ENCODE assay signal across 12 cellular contexts in genomic region chr14:36426836-36427235, GRCh38.
"Had no signal": no experiment of that assay in that cellular context is flagged by ENCODE, and none has a peak within 500 bp of the region (broad histone marks: within the 10 kb centered on the region; RNA-seq: fewer than 3 reads in every experiment).

No MANE protein-coding gene starts in this region.

- H3K27me3 Mint-ChIP-seq: activated CD8-positive, alpha-beta memory T cell treated with anti-CD3 and anti-CD28 coated beads, Interleukin-2, amount 10 ng/mL, durations not matched to agents 7 days and 5 days; activated naive CD4-positive, alpha-beta T cell treated with anti-CD3 and anti-CD28 coated beads, Interleukin-2, amount 10 ng/mL, durations not matched to agents 7 days and 5 days; dendritic cell treated with granulocyte-macrophage colony-stimulating factor and Interleukin-4, amounts not matched to agents 40 ng/mL and 50 ng/mL, for 4 days had no signal

- H3K9me3 Mint-ChIP-seq: activated CD4-positive, alpha-beta memory T cell treated with anti-CD3 and anti-CD28 coated beads for 36 hours; activated naive CD4-positive, alpha-beta T cell treated with anti-CD3 and anti-CD28 coated beads, Interleukin-2, amount 10 ng/mL, durations not matched to agents 7 days and 5 days; dendritic cell treated with granulocyte-macrophage colony-stimulating factor and Interleukin-4, amounts not matched to agents 40 ng/mL and 50 ng/mL, for 4 days; neural crest cell had no signal

- H3K4me3 Mint-ChIP-seq: activated CD4-positive, alpha-beta memory T cell treated with anti-CD3 and anti-CD28 coated beads for 36 hours; activated CD8-positive, alpha-beta memory T cell treated with anti-CD3 and anti-CD28 coated beads, Interleukin-2, amount 10 ng/mL, durations not matched to agents 7 days and 5 days; activated naive CD4-positive, alpha-beta T cell treated with anti-CD3 and anti-CD28 coated beads, Interleukin-2, amount 10 ng/mL, durations not matched to agents 7 days and 5 days; dendritic cell treated with granulocyte-macrophage colony-stimulating factor and Interleukin-4, amounts not matched to agents 40 ng/mL and 50 ng/mL, for 4 days; neural crest cell had no signal

- DNase-seq: activated CD4-positive, alpha-beta memory T cell treated with anti-CD3 and anti-CD28 coated beads for 36 hours; activated CD8-positive, alpha-beta memory T cell treated with anti-CD3 and anti-CD28 coated beads, Interleukin-2, amount 10 ng/mL, durations not matched to agents 7 days and 5 days; activated naive CD4-positive, alpha-beta T cell treated with anti-CD3 and anti-CD28 coated beads, Interleukin-2, amount 10 ng/mL, durations not matched to agents 7 days and 5 days; activated T-cell treated with anti-CD3 and anti-CD28 coated beads, Interleukin-2, amount 50 U/mL, for 1 hour; effector memory CD4-positive, alpha-beta T cell; right lobe of liver; spleen; stimulated activated CD4-positive, alpha-beta T cell treated with anti-CD3 and anti-CD28 coated beads, Interleukin-1b, Interleukin-23, amount 100 ng/mL, for 48 hours; WERI-Rb-1 had no signal

- H3K4me1 Mint-ChIP-seq: activated CD8-positive, alpha-beta memory T cell treated with anti-CD3 and anti-CD28 coated beads, Interleukin-2, amount 10 ng/mL, durations not matched to agents 7 days and 5 days; activated naive CD4-positive, alpha-beta T cell treated with anti-CD3 and anti-CD28 coated beads, Interleukin-2, amount 10 ng/mL, durations not matched to agents 7 days and 5 days had no signal

- H3K27ac Mint-ChIP-seq: activated CD4-positive, alpha-beta memory T cell treated with anti-CD3 and anti-CD28 coated beads for 36 hours; activated CD8-positive, alpha-beta memory T cell treated with anti-CD3 and anti-CD28 coated beads, Interleukin-2, amount 10 ng/mL, durations not matched to agents 7 days and 5 days; activated naive CD4-positive, alpha-beta T cell treated with anti-CD3 and anti-CD28 coated beads, Interleukin-2, amount 10 ng/mL, durations not matched to agents 7 days and 5 days; dendritic cell treated with granulocyte-macrophage colony-stimulating factor and Interleukin-4, amounts not matched to agents 40 ng/mL and 50 ng/mL, for 4 days had no signal

- H3K36me3 Mint-ChIP-seq: activated CD4-positive, alpha-beta memory T cell treated with anti-CD3 and anti-CD28 coated beads for 36 hours; activated CD8-positive, alpha-beta memory T cell treated with anti-CD3 and anti-CD28 coated beads, Interleukin-2, amount 10 ng/mL, durations not matched to agents 7 days and 5 days; activated naive CD4-positive, alpha-beta T cell treated with anti-CD3 and anti-CD28 coated beads, Interleukin-2, amount 10 ng/mL, durations not matched to agents 7 days and 5 days had no signal

- ATAC-seq: activated CD8-positive, alpha-beta memory T cell treated with anti-CD3 and anti-CD28 coated beads, Interleukin-2, amount 10 ng/mL, durations not matched to agents 7 days and 5 days; gastroesophageal sphincter; right lobe of liver had no signal
